ENCODE assay signal across 8 cellular contexts in genomic region chr14:101966742-101967141, GRCh38. TPM values are rescaled to one million over a fixed set of nuclear protein-coding genes. Genes with fewer than 3 reads are reported as not detected.
A peak's percentile ranks its signal among the peaks of the same experiment; 100 is the strongest.
DNase-seq lines count a peak whose midpoint lies in the region; ATAC-seq, FAIRE-seq and TF ChIP-seq lines count a peak whose summit lies in the region.

No MANE protein-coding gene starts in this region.

- POLR2A ChIA-PET in HepG2 (lab: Yijun Ruan, JAX), result no interaction called here
- POLR2A ChIA-PET in activated CD8-positive, alpha-beta T cell treated with anti-CD3 and anti-CD28 coated beads, Interleukin-2, amount 10 ng/mL, durations not matched to agents 7 days and 5 days (lab: Charles Lee), result interaction anchor here (0.7 kb wide), 1 partner anchor 9 kb away, joined by 3 read pairs; no protein-coding TSS in a partner anchor

- no peak for FAIRE-seq in HepG2 (lab: Jason Lieb, UNC)

- peaks cover 60% of the 10 kb centered on the region for H3K79me2 ChIP-seq in HepG2 (ENCODE audit: insufficient read depth, low read length)

- H2AFZ ChIP-seq in HepG2 (ENCODE audit: low read length), result no peak overlapping the region

- in situ Hi-C loops in HepG2 (cut with HindIII; ENCODE audit: extremely low pct_ligation_motif_present, low pct_unique_long_range_greater_than_20kb), result no loop called here

- H3K27me3 Mint-ChIP-seq in activated CD8-positive, alpha-beta T cell treated with anti-CD3 and anti-CD28 coated beads, Interleukin-2, amount 10 ng/mL, durations not matched to agents 7 days and 5 days (ENCODE audit: low read depth), result peaks cover 3% of the 10 kb centered on the region

- intact Hi-C loops in HepG2 (cut with micrococcal nuclease; ENCODE audit: unreplicated experiment) (no loop called here), right lobe of liver (cut with DNase I) (no loop called here), vagina (cut with DNase I) (no loop called here)

- no TSS peak for BruUV-seq in HepG2 (replicated peaks; lab: Mats Ljungman, UMichigan)

- no peaks in the 10 kb centered on the region for H3K9me3 ChIP-seq in HepG2 (ENCODE audit: low read length)
- no peaks in the 10 kb centered on the region for H3K9me3 ChIP-seq in right lobe of liver
- H3K9me3 ChIP-seq in iPS-15b (ENCODE audit: control insufficient read depth, insufficient read depth, low read length), result no peaks in the 10 kb centered on the region
- no peaks in the 10 kb centered on the region for H3K9me3 ChIP-seq in vagina

- TF ChIP-seq POLR2A in HepG2 (IDR thresholded peaks at IDR 0.05; ENCODE audit: insufficient read depth in 1 of 2, low read depth in 2 of 2, low read length in 2 of 2) (no peak), right lobe of liver (IDR thresholded peaks at IDR 0.05) (no peak), vagina (IDR thresholded peaks at IDR 0.05) (no peak)

- H3K4me3 ChIP-seq in HepG2 (replicated peaks in 1 of 3; ENCODE audit: insufficient read depth in 1 of 3, low read depth in 2 of 3, low read length in 3 of 3) (peak overlapping the region in 1 of 3 experiments; percentile 96; a peak in 2 of 6 replicates), right lobe of liver (no peak overlapping the region), iPS-15b (ENCODE audit: low read depth, low read length) (peak overlapping the region; percentile 1), vagina (no peak overlapping the region)

- H3K4me1 Mint-ChIP-seq in activated CD8-positive, alpha-beta T cell treated with anti-CD3 and anti-CD28 coated beads, Interleukin-2, amount 10 ng/mL, durations not matched to agents 7 days and 5 days (ENCODE audit: low read depth), result peaks cover 41% of the 10 kb centered on the region

- no peaks in the 10 kb centered on the region for H3K9me3 Mint-ChIP-seq in activated CD8-positive, alpha-beta T cell treated with anti-CD3 and anti-CD28 coated beads, Interleukin-2, amount 10 ng/mL, durations not matched to agents 7 days and 5 days (ENCODE audit: insufficient read depth)

- H4K20me1 ChIP-seq in HepG2 (ENCODE audit: insufficient read depth, low read length), result peaks cover 12% of the 10 kb centered on the region

- CTCF ChIA-PET in HepG2 (lab: Yijun Ruan, JAX; ENCODE audit: low intra/inter-chr PET ratio, low total read pairs), result no interaction called here
- CTCF ChIA-PET in activated CD8-positive, alpha-beta T cell treated with anti-CD3 and anti-CD28 coated beads, Interleukin-2, amount 10 ng/mL, durations not matched to agents 7 days and 5 days (lab: Charles Lee), result interaction anchor here (1.8 to 2.9 kb wide), 4 partner anchors 12 to 350 kb away, joined by 4 to 13 read pairs (median 8); no protein-coding TSS in a partner anchor

- H3K4me1 ChIP-seq in HepG2 (ENCODE audit: insufficient read depth, low read length) (peaks cover 62% of the 10 kb centered on the region), right lobe of liver (peaks cover 0 to 45% (median 9%) of the 10 kb centered on the region in 4 donors), iPS-15b (ENCODE audit: control insufficient read depth, insufficient read depth, low read length) (peaks cover 5% of the 10 kb centered on the region), vagina (peaks cover 56% of the 10 kb centered on the region)

- H3K27ac ChIP-seq in HepG2 (ENCODE audit: extremely low read length, insufficient read depth, low read length), result peak overlapping the region; percentile 34
- H3K27ac ChIP-seq in right lobe of liver, result no peak overlapping the region
- peak overlapping the region; percentile 9 for H3K27ac ChIP-seq in vagina

- no peak for TF ChIP-seq RAD21 in HepG2 (CRISPR knock-in tag; IDR thresholded peaks at IDR 0.05)

- peak overlapping the region; percentile 46 for H3K4me3 Mint-ChIP-seq in activated CD8-positive, alpha-beta T cell treated with anti-CD3 and anti-CD28 coated beads, Interleukin-2, amount 10 ng/mL, durations not matched to agents 7 days and 5 days

- H3K36me3 ChIP-seq in HepG2 (replicated peaks in 1 of 2; ENCODE audit: control insufficient read depth in 1 of 2, insufficient read depth in 2 of 2, low read length in 2 of 2) (peaks cover 4 to 18% of the 10 kb centered on the region in 2 experiments; a peak in 4 of 5 replicates), right lobe of liver (no peaks in the 10 kb centered on the region), iPS-15b (ENCODE audit: control insufficient read depth, insufficient read depth, low read length) (peaks cover 4% of the 10 kb centered on the region), vagina (peaks cover 0 to 10% of the 10 kb centered on the region in 2 donors)

- no peak for TF ChIP-seq CTCF in HepG2 (CRISPR knock-in tag; IDR thresholded peaks at IDR 0.05)
- TF ChIP-seq CTCF in right lobe of liver (IDR thresholded peaks at IDR 0.05), result no peak
- no peak for TF ChIP-seq CTCF in vagina (IDR thresholded peaks at IDR 0.05)

- H3K27me3 ChIP-seq in HepG2 (ENCODE audit: control insufficient read depth in 1 of 2, insufficient read depth in 2 of 2, low read length in 2 of 2) (no peaks in the 10 kb centered on the region; a peak in 1 of 5 replicates), right lobe of liver (no peaks in the 10 kb centered on the region), iPS-15b (ENCODE audit: control insufficient read depth, insufficient read depth, low read length) (peaks cover 16% of the 10 kb centered on the region), vagina (no peaks in the 10 kb centered on the region)

- H3K9ac ChIP-seq in HepG2 (ENCODE audit: insufficient read depth, low read depth, low read length) (peak overlapping the region; percentile 17; the same call in 1 of the 2 replicates), iPS-15b (ENCODE audit: low read depth, low read length) (no peak overlapping the region)

- TF ChIP-seq EP300 in HepG2 (IDR thresholded peaks at IDR 0.05; ENCODE audit: low read depth in 2 of 2, low read length in 2 of 2), result no peak
- no peak for TF ChIP-seq EP300 in HepG2 (CRISPR knock-in tag; IDR thresholded peaks at IDR 0.05; ENCODE audit: borderline replicate concordance)

- DNase-seq in HepG2 (ENCODE audit: low spot score), result no peak
- no peak for DNase-seq in right lobe of liver
- no peak for DNase-seq in activated CD8-positive, alpha-beta T cell treated with anti-CD3 and anti-CD28 coated beads, Interleukin-2, amount 10 ng/mL, durations not matched to agents 7 days and 5 days
- DNase-seq in vagina (ENCODE audit: extremely low spot score in 2 of 2), result no peak
- DNase-seq in HuH-7.5 (ENCODE audit: low spot score), result no peak

- peak overlapping the region; percentile 88 for H3K4me2 ChIP-seq in HepG2 (ENCODE audit: low read depth, low read length)

- no peak for ATAC-seq in HepG2
- no peak for ATAC-seq in right lobe of liver
- ATAC-seq in activated CD8-positive, alpha-beta T cell treated with anti-CD3 and anti-CD28 coated beads, Interleukin-2, amount 10 ng/mL, durations not matched to agents 7 days and 5 days, result no peak
- no peak for ATAC-seq in GM19023 (IDR thresholded peaks at IDR 0.05; ENCODE audit: unreplicated experiment)
- ATAC-seq in GM18909 (IDR thresholded peaks at IDR 0.05; ENCODE audit: poor library complexity, unreplicated experiment), result no peak

- H3K27ac Mint-ChIP-seq in activated CD8-positive, alpha-beta T cell treated with anti-CD3 and anti-CD28 coated beads, Interleukin-2, amount 10 ng/mL, durations not matched to agents 7 days and 5 days, result no peak overlapping the region

- H3K36me3 Mint-ChIP-seq in activated CD8-positive, alpha-beta T cell treated with anti-CD3 and anti-CD28 coated beads, Interleukin-2, amount 10 ng/mL, durations not matched to agents 7 days and 5 days (ENCODE audit: low read depth), result peaks cover 19% of the 10 kb centered on the region

- WGBS in HepG2 (ENCODE audit: low lambda C conversion rate), result 70% methylated on average over 2 of the region's 2 CpGs
- 64% methylated on average over 2 of the region's 2 CpGs for WGBS in right lobe of liver (ENCODE audit: insufficient coverage, low coverage, low lambda C conversion rate, missing lambda C conversion rate)

TF ChIP-seq in HepG2, 621 proteins besides CTCF, POLR2A, EP300 and RAD21 (continues in another document):
- no peak for TF ChIP-seq ZSCAN12 (CRISPR knock-in tag; IDR thresholded peaks at IDR 0.05)
- TF ChIP-seq NFE2L2 (IDR thresholded peaks at IDR 0.05; ENCODE audit: low read length), result peak; percentile 87

RNA-seq across cellular contexts. Expression of gene DYNC1H1, which starts 2.4 kb away (rescaled TPM):
- total RNA-seq in HepG2 (2016; rRNA removed; fragmentation: Illumina TruSeq; extraction: Trizol), result 239 and 386 TPM in 2 replicates
- 33.0 and 38.5 TPM in 2 replicates for total RNA-seq in HepG2 (2016; cell fraction: cytosol; rRNA removed; fragmentation: Illumina TruSeq; extraction: Trizol; ENCODE audit: low read depth)
- 231 and 328 TPM in 2 replicates for total RNA-seq in HepG2 (2016; cell fraction: insoluble cytoplasmic fraction; rRNA removed; fragmentation: Illumina TruSeq; extraction: Trizol)
- total RNA-seq in HepG2 (2016; cell fraction: membrane; rRNA removed; fragmentation: Illumina TruSeq; extraction: Trizol), result 57.3 and 69.8 TPM in 2 replicates
- 296 and 345 TPM in 2 replicates for total RNA-seq in HepG2 (2016; cell fraction: nucleus; rRNA removed; fragmentation: Illumina TruSeq; extraction: Trizol)
- polyA plus RNA-seq in HepG2 (2011; rRNA removed), result 74.4 and 102 TPM in 2 replicates
- polyA plus RNA-seq in HepG2 (2011; cell fraction: cytosol; rRNA removed), result 102 and 115 TPM in 2 replicates
- 192 and 221 TPM in 2 replicates for polyA plus RNA-seq in HepG2 (2011; cell fraction: nucleus; rRNA removed)
- polyA plus RNA-seq in HepG2 (2012), result 126 and 135 TPM in 2 replicates
- polyA plus RNA-seq in HepG2 (2016; cell fraction: cytosol; fragmentation: Illumina TruSeq; extraction: Trizol; ENCODE audit: low read depth), result 11.1 and 13.5 TPM in 2 replicates
- polyA plus RNA-seq in HepG2 (2016; cell fraction: insoluble cytoplasmic fraction; fragmentation: Illumina TruSeq; extraction: Trizol; ENCODE audit: low read depth), result 132 and 159 TPM in 2 replicates
- polyA plus RNA-seq in HepG2 (2016; cell fraction: membrane; fragmentation: Illumina TruSeq; extraction: Trizol; ENCODE audit: low read depth), result 18.9 and 22.7 TPM in 2 replicates
- 236 and 267 TPM in 2 replicates for polyA plus RNA-seq in HepG2 (2016; cell fraction: nucleus; fragmentation: Illumina TruSeq; extraction: Trizol; ENCODE audit: insufficient read depth, low read depth)
- polyA minus RNA-seq in HepG2 (2011; rRNA and poly(A)+ RNA removed; ENCODE audit: low replicate concordance), result 411 and 518 TPM in 2 replicates
- polyA minus RNA-seq in HepG2 (2011; cell fraction: cytosol; rRNA and poly(A)+ RNA removed), result 317 and 327 TPM in 2 replicates
- 190 and 258 TPM in 2 replicates for polyA minus RNA-seq in HepG2 (2011; cell fraction: nucleus; rRNA and poly(A)+ RNA removed)
- 100 to 1,000 TPM; 116 to 261 (median 161) TPM for total RNA-seq in right lobe of liver
- 100 to 1,000 TPM; 271 to 274 TPM for total RNA-seq in activated CD8-positive, alpha-beta T cell treated with anti-CD3 and anti-CD28 coated beads, Interleukin-2, amount 10 ng/mL, durations not matched to agents 7 days and 5 days
- 499 TPM for total RNA-seq in vagina

Comparison
In these comparisons a context has a peak if more than half of its experiments do, and no peak if none do; other contexts are left out.
1. H3K27ac ChIP-seq: peak in HepG2 (single experiment) and vagina (single experiment); none in right lobe of liver (0 of 3).